Comparison of ENCODE assay signal across 10 cellular contexts in genomic region chr17:32484041-32484461, GRCh38. TPM values are rescaled to one million over a fixed set of nuclear protein-coding genes. Genes with fewer than 3 reads are reported as not detected.
DNase-seq lines count a peak whose midpoint lies in the region; TF ChIP-seq lines count a peak whose summit lies in the region.
"Had no signal": no experiment of that assay in that cellular context is flagged by ENCODE, and none has a peak within 500 bp of the region (broad histone marks: within the 10 kb centered on the region; RNA-seq: fewer than 3 reads in every experiment).

No MANE protein-coding gene starts in this region.

- H3K27ac ChIP-seq in SU-DHL-6 (ENCODE audit: low read depth, low read length) = 0 out of 2 replicates have a peak overlapping the region, but pooled peaks have one; percentile 18

- no peaks in the 10 kb centered on the region for H4K20me1 ChIP-seq in SU-DHL-6 (ENCODE audit: low read depth, low read length)

- H3K9me3 ChIP-seq in SU-DHL-6 (ENCODE audit: insufficient read depth, low read length) = no peaks in the 10 kb centered on the region
- no peaks in the 10 kb centered on the region for H3K9me3 ChIP-seq in skeletal muscle satellite cell (replicated peaks; ENCODE audit: low read length)
- H3K9me3 ChIP-seq: pancreas had no signal

- H3K27me3 ChIP-seq in SU-DHL-6 (ENCODE audit: low read length) (no peaks in the 10 kb centered on the region), skeletal muscle satellite cell (ENCODE audit: control insufficient read depth, insufficient read depth, low read length) (no peaks in the 10 kb centered on the region)
- H3K27me3 ChIP-seq: pancreas had no signal

- H3K4me1 Mint-ChIP-seq in glutamatergic neuron (ENCODE audit: low read depth, unreplicated experiment) = peaks cover 20% of the 10 kb centered on the region

- peaks cover 3% of the 10 kb centered on the region for H3K36me3 Mint-ChIP-seq in glutamatergic neuron (ENCODE audit: unreplicated experiment)

- H3K27ac Mint-ChIP-seq in glutamatergic neuron (ENCODE audit: unreplicated experiment) = peak overlapping the region; percentile 91
- H3K27ac Mint-ChIP-seq: dendritic cell treated with granulocyte-macrophage colony-stimulating factor and Interleukin-4, amounts not matched to agents 40 ng/mL and 50 ng/mL, for 4 days had no signal

- H3K4me3 ChIP-seq in SU-DHL-6 (ENCODE audit: insufficient read depth, low read length, poor library complexity, severe bottlenecking) (no peak overlapping the region), skeletal muscle satellite cell (ENCODE audit: low read length) (no peak overlapping the region)
- H3K4me3 ChIP-seq: pancreas had no signal

- H3K9me3 Mint-ChIP-seq in glutamatergic neuron (ENCODE audit: unreplicated experiment) = peaks cover 21% of the 10 kb centered on the region
- H3K9me3 Mint-ChIP-seq: dendritic cell treated with granulocyte-macrophage colony-stimulating factor and Interleukin-4, amounts not matched to agents 40 ng/mL and 50 ng/mL, for 4 days had no signal

- H3K27me3 Mint-ChIP-seq in glutamatergic neuron (ENCODE audit: unreplicated experiment) = peaks cover 12% of the 10 kb centered on the region

- TF ChIP-seq CTCF in SU-DHL-6 (IDR thresholded peaks at IDR 0.05; ENCODE audit: insufficient read depth, low read length, poor library complexity, severe bottlenecking) = no peak
- TF ChIP-seq CTCF in glutamatergic neuron (IDR thresholded peaks at IDR 0.05; ENCODE audit: partially characterized antibody, unreplicated experiment) = no peak

- no peaks in the 10 kb centered on the region for H3K79me2 ChIP-seq in SU-DHL-6 (ENCODE audit: insufficient read depth, low read length)

- H3K4me1 ChIP-seq in skeletal muscle satellite cell (ENCODE audit: control insufficient read depth, insufficient read depth, low read length) = peaks cover 18% of the 10 kb centered on the region

- DNase-seq in DMS53 (lab: John Stamatoyannopoulos, UW) = peak; percentile 17
- no peak for DNase-seq in DMS53 treated with DMSO at 0.1 percent for 48 hours (lab: John Stamatoyannopoulos, UW; ENCODE audit: unreplicated experiment)
- no peak for DNase-seq in glutamatergic neuron
- no peak for DNase-seq in NOMO-1 (lab: John Stamatoyannopoulos, UW; ENCODE audit: unreplicated experiment in 2 of 2)
- DNase-seq in NCI-H2081 (lab: John Stamatoyannopoulos, UW) = no peak
- DNase-seq in DMS79 (lab: John Stamatoyannopoulos, UW) = no peak

- no peak overlapping the region for H3K9ac ChIP-seq in SU-DHL-6 (ENCODE audit: low read length)
- H3K9ac ChIP-seq in skeletal muscle satellite cell (ENCODE audit: low read depth, low read length) = peak overlapping the region; percentile 5

- H3F3A ChIP-seq in SU-DHL-6 (ENCODE audit: insufficient read depth) = peaks cover 19% of the 10 kb centered on the region

- peak overlapping the region; percentile 6 for H3K4me3 Mint-ChIP-seq in glutamatergic neuron (ENCODE audit: unreplicated experiment)
- H3K4me3 Mint-ChIP-seq: dendritic cell treated with granulocyte-macrophage colony-stimulating factor and Interleukin-4, amounts not matched to agents 40 ng/mL and 50 ng/mL, for 4 days had no signal

- no peak overlapping the region for H2AFZ ChIP-seq in SU-DHL-6 (ENCODE audit: low read depth, low read length, severe bottlenecking)

- H3K36me3 ChIP-seq in SU-DHL-6 (ENCODE audit: low read length) (0 out of 2 replicates have a peak, but pooled peaks cover 7% of the 10 kb centered on the region), skeletal muscle satellite cell (ENCODE audit: insufficient read depth, low read length) (peaks cover 25% of the 10 kb centered on the region)

- H3K4me2 ChIP-seq in SU-DHL-6 (ENCODE audit: low read depth, low read length, poor library complexity, severe bottlenecking) (no peak overlapping the region), skeletal muscle satellite cell (ENCODE audit: low read length) (no peak overlapping the region)

- H3K9me2 ChIP-seq in SU-DHL-6 (replicated peaks; ENCODE audit: insufficient read depth, low read length) = no peaks in the 10 kb centered on the region

RNA-seq across cellular contexts. Expression of gene CDK5R1, which starts 2.7 kb away (rescaled TPM):
- total RNA-seq in glutamatergic neuron (ENCODE audit: unreplicated experiment) = 73.9 TPM
- 0.25 and 1.5 TPM in 2 replicates for total RNA-seq in skeletal muscle satellite cell (2012; rRNA removed)

RNA-seq across cellular contexts. Expression of gene PSMD11, which starts 39.7 kb away (rescaled TPM):
- total RNA-seq in glutamatergic neuron (ENCODE audit: unreplicated experiment) = 94.1 TPM
- 81.9 and 86.5 TPM in 2 replicates for total RNA-seq in skeletal muscle satellite cell (2012; rRNA removed)
